ENCODE assay signal across 8 cellular contexts in the genomic region with DNA sequence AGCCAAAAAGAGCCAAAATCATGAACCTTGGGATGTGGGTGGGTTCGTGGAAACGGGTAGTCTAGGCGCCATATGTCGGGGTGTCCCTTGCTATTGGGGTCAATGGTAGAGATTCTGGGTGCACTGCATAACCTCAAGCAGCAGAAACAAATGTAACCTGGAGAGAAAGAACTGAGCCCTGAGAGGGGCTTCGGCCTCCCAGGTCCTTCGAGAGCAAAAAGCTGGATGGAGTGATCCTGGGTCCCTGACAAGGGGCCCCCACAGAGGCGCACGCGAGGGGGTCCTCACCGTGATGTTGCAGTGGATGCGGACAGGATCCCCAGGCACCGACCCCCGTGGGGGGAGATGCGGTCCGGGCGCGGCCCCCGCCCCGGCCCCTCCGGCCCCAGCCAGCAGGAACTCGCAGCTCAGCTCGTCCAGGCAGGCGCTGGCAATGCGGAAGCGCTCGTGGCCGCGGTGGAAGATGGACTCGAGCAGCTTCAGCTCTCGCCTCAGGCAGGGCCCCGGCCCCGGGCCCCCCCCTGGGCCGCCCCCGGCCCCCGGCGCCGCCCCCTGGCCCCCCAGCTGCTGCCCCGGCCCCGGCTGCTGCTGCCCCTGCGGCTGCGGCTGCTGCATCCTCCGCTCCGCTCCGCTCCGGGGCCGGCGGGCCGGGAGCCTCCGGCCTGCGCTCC. TPM values are rescaled to one million over a fixed set of nuclear protein-coding genes. Genes with fewer than 3 reads are reported as not detected.
DNase-seq lines count a peak whose midpoint lies in the region; ATAC-seq lines count a peak whose summit lies in the region.

No MANE protein-coding gene starts in this region.

- DNase-seq in MV-4-11 (lab: John Stamatoyannopoulos, UW) (peak; percentile 22), Right ventricle myocardium inferior (ENCODE audit: missing footprints) (peak; percentile 88), trophoblast cell (peak; percentile 48 to 64), D341Med (ENCODE audit: low spot score) (no peak)
- DNase-seq in activated gamma-delta T cell treated with anti-CD3 and anti-CD28 coated beads, Interleukin-2, amount 50 U/mL, for 16 hours (ENCODE audit: low read depth), result peak; percentile 14

- peak overlapping the region; percentile 68 for H2BK120ac ChIP-seq in trophoblast cell (ENCODE audit: insufficient read depth, low read length, poor library complexity)

- peak overlapping the region; percentile 58 for H4K12ac ChIP-seq in trophoblast cell (ENCODE audit: low read depth, low read length)

- peaks cover 35% of the 10 kb centered on the region for H3K36me3 ChIP-seq in BLaER1
- H3K36me3 ChIP-seq in trophoblast cell (ENCODE audit: control insufficient read depth in 1 of 2, insufficient read depth in 2 of 2, low read length in 2 of 2), result peaks cover 18 to 26% of the 10 kb centered on the region in 2 experiments

- H3K27ac ChIP-seq in BLaER1 (peak overlapping the region; percentile 91), trophoblast cell (ENCODE audit: low read depth, low read length) (peak overlapping the region; percentile 79)

- peak overlapping the region; percentile 75 for H4K91ac ChIP-seq in trophoblast cell (ENCODE audit: low read depth, low read length)

- H3K4me2 ChIP-seq in BLaER1 (peak overlapping the region; percentile 99), trophoblast cell (ENCODE audit: low read length) (peak overlapping the region; percentile 78)

- no peak overlapping the region for H3K23ac ChIP-seq in trophoblast cell (ENCODE audit: low read length)

- peaks cover 10% of the 10 kb centered on the region for H3K79me1 ChIP-seq in trophoblast cell (ENCODE audit: low read length)

- intact Hi-C loops in Right ventricle myocardium inferior (cut with DNase I), result loop anchor here (2.0 to 5.0 kb wide), 6 partner anchors 69 to 505 kb away; a partner anchor contains a TSS

- H3K9ac ChIP-seq in BLaER1 (peak overlapping the region; percentile 95), trophoblast cell (ENCODE audit: low read length) (peak overlapping the region; percentile 95)

- H3K18ac ChIP-seq in trophoblast cell (ENCODE audit: low read length), result peak overlapping the region; percentile 56

- H2AK5ac ChIP-seq in trophoblast cell (ENCODE audit: low read length), result peak overlapping the region; percentile 57

- peak overlapping the region; percentile 71 for H3K4ac ChIP-seq in trophoblast cell (ENCODE audit: low read depth, low read length)

- H4K8ac ChIP-seq in trophoblast cell (ENCODE audit: low read depth, low read length), result peak overlapping the region; percentile 63

- no CpG with 5 or more reads among the region's 50 CpGs for WGBS in trophoblast cell (ENCODE audit: extremely low coverage, insufficient coverage, insufficient read length)

- H3K9me3 ChIP-seq in BLaER1 (no peaks in the 10 kb centered on the region), trophoblast cell (ENCODE audit: insufficient read depth, low read depth, low read length) (no peaks in the 10 kb centered on the region)

- H3K4me3 ChIP-seq in BLaER1 (peak overlapping the region; percentile 86), trophoblast cell (ENCODE audit: low read depth, low read length) (peak overlapping the region; percentile 80)

- H2BK5ac ChIP-seq in trophoblast cell (ENCODE audit: low read depth, low read length, poor library complexity), result peak overlapping the region; percentile 58

- H3K14ac ChIP-seq in trophoblast cell (ENCODE audit: low read length), result peak overlapping the region; percentile 72

- peaks cover 45% of the 10 kb centered on the region for H4K20me1 ChIP-seq in BLaER1

- ATAC-seq in GM21528 (IDR thresholded peaks at IDR 0.05; ENCODE audit: low FRiP score, unreplicated experiment) (peak; percentile 21), Right ventricle myocardium inferior (no peak), HG02938 (IDR thresholded peaks at IDR 0.05; ENCODE audit: unreplicated experiment) (no peak)

- H3K4me1 ChIP-seq in BLaER1, result peaks cover 39% of the 10 kb centered on the region
- H3K4me1 ChIP-seq in trophoblast cell (ENCODE audit: control insufficient read depth in 1 of 2, insufficient read depth in 2 of 2, low read length in 2 of 2), result peaks cover 8 to 16% of the 10 kb centered on the region in 2 experiments

- H2AFZ ChIP-seq in trophoblast cell (ENCODE audit: insufficient read depth, low read length, poor library complexity), result no peak overlapping the region

- no peak overlapping the region for H2BK12ac ChIP-seq in trophoblast cell (ENCODE audit: low read length)

- peaks cover 13% of the 10 kb centered on the region for H3K79me2 ChIP-seq in trophoblast cell (ENCODE audit: control insufficient read depth, insufficient read depth, low read length, poor library complexity)

- no peaks in the 10 kb centered on the region for H3K27me3 ChIP-seq in BLaER1
- no peaks in the 10 kb centered on the region for H3K27me3 ChIP-seq in trophoblast cell (ENCODE audit: insufficient read depth, low read length)

RNA-seq across cellular contexts. Expression of a gene that starts 0.4 kb away (rescaled TPM):
- 53.2 TPM for total RNA-seq in Right ventricle myocardium inferior
- 36.7 and 37.7 TPM in 2 replicates for polyA plus RNA-seq in trophoblast cell (2013)

RNA-seq across cellular contexts. Expression of a gene that starts 9.5 kb away (rescaled TPM):
- not detected for total RNA-seq in Right ventricle myocardium inferior
- polyA plus RNA-seq in trophoblast cell (2013), result 0.04 and 0.08 TPM in 2 replicates

RNA-seq across cellular contexts. Expression of a gene that starts 49.9 kb away (rescaled TPM):
- total RNA-seq in Right ventricle myocardium inferior, result 52.8 TPM
- 68.1 and 71.9 TPM in 2 replicates for polyA plus RNA-seq in trophoblast cell (2013)

RNA-seq across cellular contexts. Expression of a gene that starts 55.9 kb away (rescaled TPM):
- total RNA-seq in Right ventricle myocardium inferior, result 11.3 TPM
- under 0.01 and 0.01 TPM in 2 replicates for polyA plus RNA-seq in trophoblast cell (2013)

RNA-seq across cellular contexts. Expression of a gene that starts 56.1 kb away (rescaled TPM):
- total RNA-seq in Right ventricle myocardium inferior, result 2.2 TPM
- not detected in 2 replicates for polyA plus RNA-seq in trophoblast cell (2013)
